Comparison of ENCODE assay signal across 11 cellular contexts in genomic region chr10:89615105-89615504, GRCh38. TPM values are rescaled to one million over a fixed set of nuclear protein-coding genes. Genes with fewer than 3 reads are reported as not detected.
DNase-seq lines count a peak whose midpoint lies in the region; ATAC-seq and TF ChIP-seq lines count a peak whose summit lies in the region.
"Had no signal": no experiment of that assay in that cellular context is flagged by ENCODE, and none has a peak within 500 bp of the region (broad histone marks: within the 10 kb centered on the region; RNA-seq: fewer than 3 reads in every experiment).

No MANE protein-coding gene starts in this region.

- no peak for TF ChIP-seq CTCF in nephron (IDR thresholded peaks at IDR 0.05; ENCODE audit: unreplicated experiment in 3 of 3)

- H3K9me3 Mint-ChIP-seq in activated naive CD4-positive, alpha-beta T cell treated with anti-CD3 and anti-CD28 coated beads, Interleukin-2, amount 10 ng/mL, durations not matched to agents 7 days and 5 days = peaks cover 4% of the 10 kb centered on the region
- H3K9me3 Mint-ChIP-seq in activated naive CD4-positive, alpha-beta T cell treated with anti-CD3 and anti-CD28 coated beads, Interleukin-2, amount 50 U/mL, for 72 hours = peaks cover 0 to 3% of the 10 kb centered on the region in 2 donors
- H3K9me3 Mint-ChIP-seq in activated T-helper 17 cell treated with anti-CD3 and anti-CD28 coated beads, Interleukin-2, amount 50 U/mL, for 72 hours = peaks cover 5% of the 10 kb centered on the region
- H3K9me3 Mint-ChIP-seq in nephron = peaks cover 15% of the 10 kb centered on the region

- peaks cover 4% of the 10 kb centered on the region for H3K36me3 Mint-ChIP-seq in activated naive CD4-positive, alpha-beta T cell treated with anti-CD3 and anti-CD28 coated beads, Interleukin-2, amount 10 ng/mL, durations not matched to agents 7 days and 5 days
- H3K36me3 Mint-ChIP-seq in activated naive CD4-positive, alpha-beta T cell treated with anti-CD3 and anti-CD28 coated beads, Interleukin-2, amount 50 U/mL, for 72 hours = peaks cover 0 to 17% of the 10 kb centered on the region in 2 donors
- H3K36me3 Mint-ChIP-seq in activated T-helper 17 cell treated with anti-CD3 and anti-CD28 coated beads, Interleukin-2, amount 50 U/mL, for 72 hours (ENCODE audit: low read depth) = peaks cover 9% of the 10 kb centered on the region
- peaks cover 54% of the 10 kb centered on the region for H3K36me3 Mint-ChIP-seq in nephron (ENCODE audit: low read depth)

- H3K27me3 Mint-ChIP-seq in activated naive CD4-positive, alpha-beta T cell treated with anti-CD3 and anti-CD28 coated beads, Interleukin-2, amount 10 ng/mL, durations not matched to agents 7 days and 5 days = peaks cover 3% of the 10 kb centered on the region
- no peaks in the 10 kb centered on the region for H3K27me3 Mint-ChIP-seq in activated T-helper 17 cell treated with anti-CD3 and anti-CD28 coated beads, Interleukin-2, amount 50 U/mL, for 72 hours
- H3K27me3 Mint-ChIP-seq in nephron (ENCODE audit: low read depth) = no peaks in the 10 kb centered on the region
- H3K27me3 Mint-ChIP-seq: B cell had no signal

- H3K27ac Mint-ChIP-seq in activated naive CD4-positive, alpha-beta T cell treated with anti-CD3 and anti-CD28 coated beads, Interleukin-2, amount 10 ng/mL, durations not matched to agents 7 days and 5 days = peak overlapping the region; percentile 16
- peak overlapping the region in 1 of 2 donors; percentile 54 for H3K27ac Mint-ChIP-seq in activated naive CD4-positive, alpha-beta T cell treated with anti-CD3 and anti-CD28 coated beads, Interleukin-2, amount 50 U/mL, for 72 hours
- H3K27ac Mint-ChIP-seq in activated T-helper 17 cell treated with anti-CD3 and anti-CD28 coated beads, Interleukin-2, amount 50 U/mL, for 72 hours = peak overlapping the region; percentile 77
- peak overlapping the region in 2 of 3 experiments; percentile 22 to 53 for H3K27ac Mint-ChIP-seq in nephron
- H3K27ac Mint-ChIP-seq: B cell had no signal

- H3K4me1 Mint-ChIP-seq in activated naive CD4-positive, alpha-beta T cell treated with anti-CD3 and anti-CD28 coated beads, Interleukin-2, amount 10 ng/mL, durations not matched to agents 7 days and 5 days = peaks cover 29% of the 10 kb centered on the region
- H3K4me1 Mint-ChIP-seq in activated T-helper 17 cell treated with anti-CD3 and anti-CD28 coated beads, Interleukin-2, amount 50 U/mL, for 72 hours = peaks cover 37% of the 10 kb centered on the region
- H3K4me1 Mint-ChIP-seq in nephron = peaks cover 7% of the 10 kb centered on the region

- no peak for DNase-seq in activated naive CD4-positive, alpha-beta T cell treated with anti-CD3 and anti-CD28 coated beads, Interleukin-2, amount 10 ng/mL, durations not matched to agents 7 days and 5 days
- DNase-seq in activated naive CD4-positive, alpha-beta T cell treated with anti-CD3 and anti-CD28 coated beads, Interleukin-2, amount 50 U/mL, for 72 hours (ENCODE audit: low spot score in 2 of 2) = no peak
- DNase-seq in Jurkat, Clone E6-1 (ENCODE audit: low read depth, low spot score) = peak; percentile 41
- DNase-seq in superior temporal gyrus (ENCODE audit: extremely low spot score) = no peak
- no peak for DNase-seq in NCI-H82 (lab: John Stamatoyannopoulos, UW)
- DNase-seq: H9 had no signal

- CTCF ChIA-PET in activated naive CD4-positive, alpha-beta T cell treated with anti-CD3 and anti-CD28 coated beads, Interleukin-2, amount 10 ng/mL, durations not matched to agents 7 days and 5 days (lab: Charles Lee) = interaction anchor here (0.9 to 1.3 kb wide), 2 partner anchors 15 to 21 kb away, joined by 3 to 5 read pairs; no protein-coding TSS in a partner anchor

- H3K4me3 ChIP-seq in Jurkat, Clone E6-1 (ENCODE audit: low read length) = no peak overlapping the region
- H3K4me3 ChIP-seq: BLaER1 treated with 17β-estradiol and CSF1 and Interleukin-3, amounts not matched to agents 10 nM and 100 nM had no signal

- H3K4me3 Mint-ChIP-seq in activated naive CD4-positive, alpha-beta T cell treated with anti-CD3 and anti-CD28 coated beads, Interleukin-2, amount 10 ng/mL, durations not matched to agents 7 days and 5 days = no peak overlapping the region
- peak overlapping the region; percentile 40 for H3K4me3 Mint-ChIP-seq in activated T-helper 17 cell treated with anti-CD3 and anti-CD28 coated beads, Interleukin-2, amount 50 U/mL, for 72 hours
- H3K4me3 Mint-ChIP-seq in nephron = no peak overlapping the region
- H3K4me3 Mint-ChIP-seq: B cell, H9 had no signal

- no peak for ATAC-seq in activated naive CD4-positive, alpha-beta T cell treated with anti-CD3 and anti-CD28 coated beads, Interleukin-2, amount 50 U/mL, for 72 hours
- ATAC-seq in activated T-helper 17 cell treated with anti-CD3 and anti-CD28 coated beads, Interleukin-2, amount 50 U/mL, for 72 hours (replicated peaks) = no peak
- no peak for ATAC-seq in HG02981 (IDR thresholded peaks at IDR 0.05; ENCODE audit: unreplicated experiment)

RNA-seq across cellular contexts. Expression of gene PANK1, which starts 29.9 kb away (rescaled TPM):
- 1 to 10 TPM; 4.0 to 4.4 TPM for total RNA-seq in activated naive CD4-positive, alpha-beta T cell treated with anti-CD3 and anti-CD28 coated beads, Interleukin-2, amount 50 U/mL, for 72 hours
- 4.9 TPM for polyA plus RNA-seq in Jurkat, Clone E6-1 (2012; ENCODE audit: insufficient read depth, insufficient read length)
- 1 to 10 TPM; 3.6 to 4.2 TPM for total RNA-seq in activated T-helper 17 cell treated with anti-CD3 and anti-CD28 coated beads, Interleukin-2, amount 50 U/mL, for 72 hours
